In the genomic region with DNA sequence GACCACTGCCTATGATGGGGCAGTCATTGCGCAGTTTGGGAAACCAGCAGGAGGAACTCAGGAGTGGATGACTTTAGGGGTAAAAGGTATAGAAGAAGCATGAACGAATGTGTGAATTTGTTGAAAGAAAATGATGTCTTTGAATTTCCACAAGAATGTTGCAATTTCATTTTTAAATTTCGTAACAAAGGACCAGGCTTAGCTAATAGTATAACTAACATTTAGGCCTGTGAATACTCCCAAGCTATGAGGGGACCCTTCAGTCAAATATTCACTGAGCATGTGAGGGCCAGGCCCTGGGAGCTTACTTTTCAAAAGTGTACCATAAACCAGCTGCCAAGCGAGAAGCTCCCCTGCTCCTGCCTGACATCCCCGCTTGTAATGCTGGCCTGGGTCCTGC, we compare ENCODE assay signal across 20 cellular contexts.
"Had no signal": no experiment of that assay in that cellular context is flagged by ENCODE, and none has a peak within 500 bp of the region (broad histone marks: within the 10 kb centered on the region; RNA-seq: fewer than 3 reads in every experiment).

No MANE protein-coding gene starts in this region.

- H3K27me3 ChIP-seq: colonic mucosa, gastrocnemius medialis had no signal

- DNase-seq: activated CD4-positive, alpha-beta T cell treated with anti-CD3 and anti-CD28 coated beads, Interleukin-2, amount 10 ng/mL, durations not matched to agents 24 days and 14 days; activated CD8-positive, alpha-beta T cell treated with anti-CD3 and anti-CD28 coated beads, Interleukin-2, amount 10 ng/mL, durations not matched to agents 7 days and 5 days; activated naive CD4-positive, alpha-beta T cell treated with anti-CD3 and anti-CD28 coated beads, Interleukin-2, amount 50 U/mL, for 16 hours; activated T-cell treated with anti-CD3 and anti-CD28 coated beads, Interleukin-2, amount 50 U/mL, for 24 hours; central memory CD4-positive, alpha-beta T cell; colonic mucosa; endodermal cell; gastrocnemius medialis; head of caudate nucleus; kidney; midbrain; stimulated activated naive CD8-positive, alpha-beta T cell treated with anti-CD3 and anti-CD28 coated beads, Interleukin-15, Interleukin-2, amounts not matched to agents 100 U/mL and 50 U/mL, for 24 hours; substantia nigra; T1000; uterus had no signal

- H3K4me1 ChIP-seq: colonic mucosa, gastrocnemius medialis, prostate gland, right atrium auricular region, tibial nerve, uterus had no signal

- H3K36me3 ChIP-seq: prostate gland, uterus had no signal

- H3K9me3 ChIP-seq: colonic mucosa, gastrocnemius medialis, prostate gland, right atrium auricular region, tibial nerve, uterus had no signal

- H3K27ac ChIP-seq: colonic mucosa, epithelial cell of prostate, gastrocnemius medialis, prostate gland, right atrium auricular region, tibial nerve, uterus had no signal

- H3K4me3 ChIP-seq: colonic mucosa, gastrocnemius medialis, lung, prostate gland, right atrium auricular region, tibial nerve, uterus had no signal
